8 cellular contexts compared by ENCODE assay signal in the genomic region with DNA sequence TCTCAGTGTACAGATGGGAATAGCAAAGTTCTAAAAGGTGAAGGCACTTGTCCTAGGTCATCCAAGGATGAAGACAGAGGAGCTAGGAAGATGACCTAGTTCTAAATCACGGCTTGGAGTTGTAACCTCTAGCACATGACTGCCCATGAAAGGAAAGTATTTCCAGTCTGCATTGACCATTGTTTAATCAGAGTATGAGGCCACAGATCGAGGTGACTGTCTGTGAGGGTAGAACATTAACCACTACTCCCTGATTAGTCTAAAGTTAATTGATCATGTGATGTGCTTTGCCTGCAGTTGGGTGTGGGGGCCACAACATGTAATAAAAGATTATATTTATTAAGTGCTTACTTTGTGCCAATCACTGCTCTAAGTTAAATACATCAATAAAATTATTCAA. TPM values are rescaled to one million over a fixed set of nuclear protein-coding genes. Genes with fewer than 3 reads are reported as not detected.
DNase-seq lines count a peak whose midpoint lies in the region; ATAC-seq and TF ChIP-seq lines count a peak whose summit lies in the region.

No MANE protein-coding gene starts in this region.

- H3K4me2 ChIP-seq in IMR-90 (ENCODE audit: low read depth, low read length) (no peak overlapping the region), neural progenitor cell (no peak overlapping the region)

- no peak overlapping the region for H3K14ac ChIP-seq in IMR-90 (replicated peaks; ENCODE audit: low read depth, low read length)

- no peak overlapping the region for H3K4me3 Mint-ChIP-seq in neural progenitor cell

- no peak overlapping the region for H4K91ac ChIP-seq in IMR-90 (ENCODE audit: insufficient read depth, low read depth, low read length)

- no peak for TF ChIP-seq RAD21 in IMR-90 (IDR thresholded peaks at IDR 0.05; ENCODE audit: low read length)

- H4K8ac ChIP-seq in IMR-90 (ENCODE audit: low read depth in 2 of 2, low read length in 2 of 2): no peak overlapping the region

- H4K20me1 ChIP-seq in IMR-90 (ENCODE audit: insufficient read depth, low read length) (peaks cover 4% of the 10 kb centered on the region; the same call in 1 of the 2 replicates), neural progenitor cell (ENCODE audit: low read depth) (no peaks in the 10 kb centered on the region)

- no peak overlapping the region for H3K27ac Mint-ChIP-seq in neural progenitor cell

- H2BK20ac ChIP-seq in IMR-90 (ENCODE audit: low read depth, low read length): 0 out of 2 replicates have a peak overlapping the region, but pooled peaks have one; percentile 25

- no peak overlapping the region for H2AK5ac ChIP-seq in IMR-90 (ENCODE audit: low read depth, low read length)

- no peak overlapping the region for H3K4ac ChIP-seq in IMR-90 (ENCODE audit: low read depth, low read length)

- peaks cover 10% of the 10 kb centered on the region for H3K9me1 ChIP-seq in IMR-90 (ENCODE audit: insufficient read depth, low read length)

- H3K4me1 Mint-ChIP-seq in neural progenitor cell: peaks cover 18% of the 10 kb centered on the region

- H2AFZ ChIP-seq in IMR-90 (replicated peaks; ENCODE audit: low read length, poor library complexity) (no peak overlapping the region), neural progenitor cell (replicated peaks) (no peak overlapping the region)

- H2BK5ac ChIP-seq in IMR-90 (ENCODE audit: low read depth, low read length, poor library complexity, severe bottlenecking): no peak overlapping the region

- intact Hi-C loops in IMR-90 (cut with micrococcal nuclease): no loop called here
- intact Hi-C loops in left lung (cut with DNase I): no loop called here

- TF ChIP-seq POLR2A in IMR-90 (IDR thresholded peaks at IDR 0.05; ENCODE audit: low read depth, low read length): no peak

- no CpG with 5 or more reads among the region's 2 CpGs for WGBS in IMR-90 (ENCODE audit: extremely low coverage in 2 of 2, insufficient read length in 1 of 2), 2 experiments

- H2BK120ac ChIP-seq in IMR-90 (ENCODE audit: low read depth, low read length): no peak overlapping the region

- H3K4me3 ChIP-seq in IMR-90 (ENCODE audit: insufficient read depth, low read depth, low read length) (no peak overlapping the region), left lung (no peak overlapping the region), neural progenitor cell (no peak overlapping the region)

- in situ Hi-C loops in IMR-90 (cut with MboI; ENCODE audit: low sequenced_read_pairs) (no loop called here), G401 (cut with HindIII; ENCODE audit: low sequenced_read_pairs) (no loop called here)

- no peaks in the 10 kb centered on the region for H3K36me3 ChIP-seq in IMR-90 (ENCODE audit: control insufficient read depth, insufficient read depth, low read length)
- H3K36me3 ChIP-seq in left lung: no peaks in the 10 kb centered on the region
- H3K36me3 ChIP-seq in neural progenitor cell: no peaks in the 10 kb centered on the region

- H3K27ac ChIP-seq in IMR-90 (ENCODE audit: insufficient read depth, low read length): no peak overlapping the region
- peak overlapping the region; percentile 49 to 77 for H3K27ac ChIP-seq in left lung
- H3K27ac ChIP-seq in neural progenitor cell: no peak overlapping the region

- CTCF ChIA-PET in IMR-90 (lab: Yijun Ruan, JAX): interaction anchor here (0.6 to 2.8 kb wide), 2 partner anchors 100 to 242 kb away, joined by 5 to 8 read pairs; no protein-coding TSS in a partner anchor

- no peak overlapping the region for H2BK15ac ChIP-seq in IMR-90 (ENCODE audit: low read depth, low read length)

- ATAC-seq in GM18498 (IDR thresholded peaks at IDR 0.05; ENCODE audit: unreplicated experiment) (peak; percentile 63), GM21619 (IDR thresholded peaks at IDR 0.05; ENCODE audit: unreplicated experiment) (peak; percentile 41), IMR-90 (ENCODE audit: low read depth) (no peak), left lung (peak; percentile 1)

- BruUV-seq in IMR-90 (replicated peaks; lab: Mats Ljungman, UMichigan): no TSS peak

- H3K4me1 ChIP-seq in IMR-90 (ENCODE audit: control insufficient read depth, insufficient read depth, low read length) (peaks cover 15% of the 10 kb centered on the region), left lung (peaks cover 16 to 31% of the 10 kb centered on the region in 2 donors), neural progenitor cell (peaks cover 8% of the 10 kb centered on the region)

- H4K5ac ChIP-seq in IMR-90 (ENCODE audit: low read depth, low read length): no peak overlapping the region

- no peak overlapping the region for H3K18ac ChIP-seq in IMR-90 (ENCODE audit: low read depth, low read length)

- H3K27me3 ChIP-seq in IMR-90 (ENCODE audit: control insufficient read depth, insufficient read depth, low read length): peaks cover 5% of the 10 kb centered on the region; the same call in 1 of the 2 replicates
- H3K27me3 ChIP-seq in left lung: no peaks in the 10 kb centered on the region
- no peaks in the 10 kb centered on the region for H3K27me3 ChIP-seq in neural progenitor cell

- H3K27me3 Mint-ChIP-seq in neural progenitor cell (ENCODE audit: insufficient read depth, low read depth): peaks cover 4% of the 10 kb centered on the region

- no peaks in the 10 kb centered on the region for H3K79me1 ChIP-seq in IMR-90 (ENCODE audit: low read depth in 1 of 2, low read length in 2 of 2)

- POLR2A ChIA-PET in IMR-90 (lab: Charles Lee; ENCODE audit: unreplicated experiment): interaction anchor here (0.6 kb wide), 1 partner anchor 1445 kb away, joined by 9 read pairs; no protein-coding TSS in a partner anchor

- H3K9me3 ChIP-seq in IMR-90 (ENCODE audit: control insufficient read depth, insufficient read depth, low read length): no peaks in the 10 kb centered on the region
- no peaks in the 10 kb centered on the region for H3K9me3 ChIP-seq in left lung
- no peaks in the 10 kb centered on the region for H3K9me3 ChIP-seq in neural progenitor cell (ENCODE audit: low read depth)

- no peaks in the 10 kb centered on the region for H3F3A ChIP-seq in neural progenitor cell (ENCODE audit: low read depth)

- H3K56ac ChIP-seq in IMR-90 (ENCODE audit: extremely low read depth, insufficient read depth, low read length): no peak overlapping the region

- no peak overlapping the region for H2AK9ac ChIP-seq in IMR-90 (replicated peaks; ENCODE audit: low read depth, low read length, poor library complexity)

- dilution Hi-C loops in IMR-90 (cut with HindIII; ENCODE audit: low sequenced_read_pairs, unreplicated experiment): no loop called here

- no peaks in the 10 kb centered on the region for H3K9me3 Mint-ChIP-seq in neural progenitor cell

- DNase-seq in IMR-90: no peak
- DNase-seq in left lung: no peak
- no peak for DNase-seq in NCI-H345 (lab: John Stamatoyannopoulos, UW)
- DNase-seq in G401 (ENCODE audit: low spot score): no peak
- no peak for DNase-seq in neural progenitor cell (ENCODE audit: low spot score)
- DNase-seq in HCEC 1CT: no peak

- H3K79me2 ChIP-seq in neural progenitor cell (ENCODE audit: low read depth): no peaks in the 10 kb centered on the region

- no peaks in the 10 kb centered on the region for H3K36me3 Mint-ChIP-seq in neural progenitor cell

- TF ChIP-seq CTCF in IMR-90 (conservative IDR thresholded peaks at IDR 0.05; ENCODE audit: low read depth, low read length) (no peak), left lung (IDR thresholded peaks at IDR 0.05) (no peak), neural progenitor cell (IDR thresholded peaks at IDR 0.05) (no peak)

- H3K9ac ChIP-seq in IMR-90 (ENCODE audit: low read depth, low read length) (no peak overlapping the region), neural progenitor cell (no peak overlapping the region)

- H3K23ac ChIP-seq in IMR-90 (ENCODE audit: low read depth, low read length): no peak overlapping the region

TF ChIP-seq in IMR-90, 13 proteins besides CTCF, POLR2A, EP300 and RAD21:
- TF ChIP-seq CHD1 (IDR thresholded peaks at IDR 0.05; ENCODE audit: low read depth, low read length): no peak
- no peak for TF ChIP-seq MAZ (IDR thresholded peaks at IDR 0.05; ENCODE audit: borderline replicate concordance, low read depth, low read length)
- TF ChIP-seq ELK1 (IDR thresholded peaks at IDR 0.05; ENCODE audit: borderline replicate concordance, low read depth, low read length): no peak
- no peak for TF ChIP-seq FOS (IDR thresholded peaks at IDR 0.05; ENCODE audit: low read depth, low read length)
- TF ChIP-seq BHLHE40 (IDR thresholded peaks at IDR 0.05; ENCODE audit: low read depth, low read length): no peak
- TF ChIP-seq CEBPB (IDR thresholded peaks at IDR 0.05; ENCODE audit: low read depth, low read length): no peak
- no peak for TF ChIP-seq SMC3 (IDR thresholded peaks at IDR 0.05; ENCODE audit: low read depth, low read length)

RNA-seq across cellular contexts. Expression of gene TNFSF15, which starts 0.7 kb away (rescaled TPM):
- under 0.01 and 0.18 TPM in 2 replicates for total RNA-seq in IMR-90 (2012; rRNA removed)
- polyA plus RNA-seq in IMR-90 (2012; rRNA removed): 0.01 and 0.03 TPM in 2 replicates
- 0.01 TPM in 1 of 2 replicates, not detected in the other for polyA plus RNA-seq in IMR-90 (2012; cell fraction: cytosol; rRNA removed)
- 0.01 and 0.03 TPM in 2 replicates for polyA plus RNA-seq in IMR-90 (2012; cell fraction: nucleus; rRNA removed; ENCODE audit: low replicate concordance)
- 10 to 100 TPM; 11.5 to 20.5 TPM for total RNA-seq in left lung
- not detected in 2 replicates for total RNA-seq in G401 (2014; rRNA removed; shearing (Covaris generic))
- not detected in 2 replicates for total RNA-seq in neural progenitor cell (ENCODE audit: low replicate concordance)

Comparison
In these comparisons a context has a peak if more than half of its experiments do, and no peak if none do; other contexts are left out.
1. H3K27ac ChIP-seq: peak in left lung (2 of 2); none in IMR-90 (single experiment) and neural progenitor cell (single experiment).
2. RNA of gene TNFSF15, which starts 0.7 kb away (total RNA-seq): 11.5 to 20.5 TPM in left lung; under 0.01 to 0.18 TPM in IMR-90, not detected in G401 and not detected in neural progenitor cell; every median in the first group is over 10 times any median in the second.